Comparison of ENCODE assay signal across 1 cellular context in the genomic region with DNA sequence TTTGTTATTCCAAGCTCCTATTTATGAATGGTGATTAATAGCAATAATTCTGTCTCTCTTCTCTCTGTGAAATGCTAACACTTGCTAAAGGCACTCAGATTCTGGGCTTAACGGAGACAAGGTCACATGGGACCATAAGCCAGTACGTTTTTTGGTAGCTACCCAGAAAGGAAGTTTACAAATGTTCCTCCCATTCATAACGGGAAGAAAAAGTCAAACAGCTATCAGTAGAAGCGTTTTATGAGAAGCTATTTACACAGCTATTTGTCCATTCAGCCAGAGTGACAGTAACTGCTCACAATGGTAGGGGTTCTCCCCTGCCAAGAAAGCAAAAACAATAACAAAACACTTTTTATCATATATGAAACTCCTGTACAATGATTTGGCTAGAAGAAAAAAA.
TF ChIP-seq lines count a peak whose summit lies in the region.

No MANE protein-coding gene starts in this region.

TF ChIP-seq in GM12878, 131 proteins besides CTCF, POLR2A, EP300 and RAD21:
- TF ChIP-seq, protein P1, sequence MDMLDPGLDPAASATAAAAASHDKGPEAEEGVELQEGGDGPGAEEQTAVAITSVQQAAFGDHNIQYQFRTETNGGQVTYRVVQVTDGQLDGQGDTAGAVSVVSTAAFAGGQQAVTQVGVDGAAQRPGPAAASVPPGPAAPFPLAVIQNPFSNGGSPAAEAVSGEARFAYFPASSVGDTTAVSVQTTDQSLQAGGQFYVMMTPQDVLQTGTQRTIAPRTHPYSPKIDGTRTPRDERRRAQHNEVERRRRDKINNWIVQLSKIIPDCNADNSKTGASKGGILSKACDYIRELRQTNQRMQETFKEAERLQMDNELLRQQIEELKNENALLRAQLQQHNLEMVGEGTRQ (IDR thresholded peaks at IDR 0.05; ENCODE audit: borderline replicate concordance, low read depth, low read length): no peak; the same call in 1 of the 2 replicates
- TF ChIP-seq ZNF592 (IDR thresholded peaks at IDR 0.05) (no peak), RAD51 (IDR thresholded peaks at IDR 0.05) (peak; percentile 61; the same call in 1 of the 2 replicates), KDM1A (IDR thresholded peaks at IDR 0.05; ENCODE audit: borderline replicate concordance) (no peak), IKZF1 (conservative IDR thresholded peaks at IDR 0.05) (no peak), NFYA (IDR thresholded peaks at IDR 0.05; ENCODE audit: borderline replicate concordance, low read depth, low read length) (no peak), JUNB (IDR thresholded peaks at IDR 0.05) (peak; percentile 13; the same call in 1 of the 2 replicates), RB1 (IDR thresholded peaks at IDR 0.05; ENCODE audit: borderline replicate concordance) (no peak), JUND (IDR thresholded peaks at IDR 0.05; ENCODE audit: low read depth, low read length) (no peak)
- TF ChIP-seq, protein P2, sequence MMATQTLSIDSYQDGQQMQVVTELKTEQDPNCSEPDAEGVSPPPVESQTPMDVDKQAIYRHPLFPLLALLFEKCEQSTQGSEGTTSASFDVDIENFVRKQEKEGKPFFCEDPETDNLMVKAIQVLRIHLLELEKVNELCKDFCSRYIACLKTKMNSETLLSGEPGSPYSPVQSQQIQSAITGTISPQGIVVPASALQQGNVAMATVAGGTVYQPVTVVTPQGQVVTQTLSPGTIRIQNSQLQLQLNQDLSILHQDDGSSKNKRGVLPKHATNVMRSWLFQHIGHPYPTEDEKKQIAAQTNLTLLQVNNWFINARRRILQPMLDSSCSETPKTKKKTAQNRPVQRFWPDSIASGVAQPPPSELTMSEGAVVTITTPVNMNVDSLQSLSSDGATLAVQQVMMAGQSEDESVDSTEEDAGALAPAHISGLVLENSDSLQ (IDR thresholded peaks at IDR 0.05): peak; percentile 73
